In genomic region chr6:105545947-105546710, GRCh38 we compare ENCODE assay signal across 15 cellular contexts.
DNase-seq lines count a peak whose midpoint lies in the region; ATAC-seq and TF ChIP-seq lines count a peak whose summit lies in the region.
"Had no signal": no experiment of that assay in that cellular context is flagged by ENCODE, and none has a peak within 500 bp of the region (broad histone marks: within the 10 kb centered on the region; RNA-seq: fewer than 3 reads in every experiment).

No MANE protein-coding gene starts in this region.

- TF ChIP-seq CTCF in mammary epithelial cell (conservative IDR thresholded peaks at IDR 0.05 in 1 of 2, IDR thresholded peaks at IDR 0.05 in 1 of 2; ENCODE audit: extremely low read depth in 1 of 2, insufficient read depth in 1 of 2, low read depth in 1 of 2, low read length in 2 of 2): no peak
- TF ChIP-seq CTCF in mucosa of descending colon (IDR thresholded peaks at IDR 0.05): no peak
- no peak for TF ChIP-seq CTCF in esophagus muscularis mucosa (IDR thresholded peaks at IDR 0.05)

- H3K27me3 ChIP-seq in mammary epithelial cell (ENCODE audit: insufficient read depth, low read length) (no peaks in the 10 kb centered on the region), esophagus muscularis mucosa (no peaks in the 10 kb centered on the region)
- H3K27me3 ChIP-seq in effector memory CD4-positive, alpha-beta T cell (replicated peaks; ENCODE audit: control insufficient read depth, insufficient read depth, low read length, poor library complexity, severe bottlenecking): no peaks in the 10 kb centered on the region

- H3K79me2 ChIP-seq in mammary epithelial cell (ENCODE audit: insufficient read depth, low read length): no peaks in the 10 kb centered on the region

- H3K4me2 ChIP-seq in mammary epithelial cell (ENCODE audit: insufficient read depth, low read depth, low read length): no peak overlapping the region

- POLR2A ChIA-PET in HEK293T (lab: Yijun Ruan, JAX): no interaction called here

- H4K20me1 ChIP-seq in mammary epithelial cell (ENCODE audit: insufficient read depth, low read length): no peaks in the 10 kb centered on the region

- in situ Hi-C loops in mammary epithelial cell (cut with MboI; ENCODE audit: low sequenced_read_pairs in 2 of 2): no loop called here

- DNase-seq in AG20443 (ENCODE audit: low spot score) (peak; percentile 75), LHCN-M2 (ENCODE audit: low read depth) (peak; percentile 77), mammary epithelial cell (peak; percentile 39), mucosa of descending colon (no peak), esophagus muscularis mucosa (ENCODE audit: extremely low spot score) (no peak), HEK293T (ENCODE audit: extremely low spot score) (no peak), activated gamma-delta T cell treated with Interleukin-2 at 50 U/mL for 16 hours (no peak)
- DNase-seq in effector memory CD4-positive, alpha-beta T cell: no peak
- DNase-seq: activated CD4-positive, alpha-beta T cell treated with anti-CD3 and anti-CD28 coated beads for 1 hour; activated T-cell treated with anti-CD3 and anti-CD28 coated beads, Interleukin-2, amount 50 U/mL, for 4 hours; immature natural killer cell; NCI-H187; stimulated activated CD4-positive, alpha-beta T cell treated with anti-CD3 and anti-CD28 coated beads, Interleukin-2, amount 100 ng/mL, for 24 hours had no signal

- peak; percentile 86 for ATAC-seq in mucosa of descending colon
- ATAC-seq: activated T-cell treated with anti-CD3 and anti-CD28 coated beads, Interleukin-2, amount 50 U/mL, for 4 hours; K562; stimulated activated memory B cell treated with anti-CD40 and anti-IgM and Interleukin-4, amounts not matched to agents 10 μg/mL and 1 μg/mL and 100 μg/mL, for 72 hours had no signal

- no peaks in the 10 kb centered on the region for H3K36me3 ChIP-seq in mammary epithelial cell (ENCODE audit: insufficient read depth, low read length)
- H3K36me3 ChIP-seq in mucosa of descending colon (ENCODE audit: low read depth): no peaks in the 10 kb centered on the region
- no peaks in the 10 kb centered on the region for H3K36me3 ChIP-seq in esophagus muscularis mucosa
- no peaks in the 10 kb centered on the region for H3K36me3 ChIP-seq in effector memory CD4-positive, alpha-beta T cell (ENCODE audit: control insufficient read depth, insufficient read depth, low read length)

- no TSS peak for BruUV-seq in mammary epithelial cell (replicated peaks; lab: Mats Ljungman, UMichigan)

- WGBS in mammary epithelial cell (ENCODE audit: low coverage, missing lambda C conversion rate): 93% methylated on average over 11 of the region's 11 CpGs
- 60% methylated on average over 11 of the region's 11 CpGs for WGBS in esophagus muscularis mucosa

- H3K27ac ChIP-seq in mammary epithelial cell (ENCODE audit: insufficient read depth, low read depth, low read length): no peak overlapping the region
- no peak overlapping the region for H3K27ac ChIP-seq in esophagus muscularis mucosa (replicated peaks in 1 of 4)
- no peak overlapping the region for H3K27ac ChIP-seq in effector memory CD4-positive, alpha-beta T cell (ENCODE audit: insufficient read depth, low read length, poor library complexity, severe bottlenecking)

- H3K4me1 ChIP-seq in mammary epithelial cell (ENCODE audit: insufficient read depth, low read length) (no peaks in the 10 kb centered on the region), mucosa of descending colon (ENCODE audit: low read depth) (peaks cover 6% of the 10 kb centered on the region), esophagus muscularis mucosa (no peaks in the 10 kb centered on the region)
- H3K4me1 ChIP-seq in effector memory CD4-positive, alpha-beta T cell (ENCODE audit: control insufficient read depth, insufficient read depth, low read length, poor library complexity, severe bottlenecking): no peaks in the 10 kb centered on the region

- no peak for TF ChIP-seq POLR2A in esophagus muscularis mucosa (IDR thresholded peaks at IDR 0.05; ENCODE audit: low read depth)

- no peak for TF ChIP-seq EP300 in esophagus muscularis mucosa (IDR thresholded peaks at IDR 0.05)

- CTCF ChIA-PET in mammary epithelial cell (lab: Charles Lee; ENCODE audit: low non-redundant PET) (interaction anchor here (0.6 kb wide), 1 partner anchor 180 kb away, joined by 4 read pairs; no protein-coding TSS in a partner anchor), HEK293T (lab: Yijun Ruan, JAX) (interaction anchor here (0.7 kb wide), 1 partner anchor 50 kb away, joined by 7 read pairs; no protein-coding TSS in a partner anchor)

- no peaks in the 10 kb centered on the region for H3K9me3 ChIP-seq in mammary epithelial cell (replicated peaks; ENCODE audit: insufficient read depth, low read length)
- no peaks in the 10 kb centered on the region for H3K9me3 ChIP-seq in mucosa of descending colon
- H3K9me3 ChIP-seq in esophagus muscularis mucosa: no peaks in the 10 kb centered on the region
- no peaks in the 10 kb centered on the region for H3K9me3 ChIP-seq in effector memory CD4-positive, alpha-beta T cell (ENCODE audit: control insufficient read depth, low read length)

- H3K4me3 ChIP-seq in mammary epithelial cell (replicated peaks in 1 of 3; ENCODE audit: insufficient read depth in 1 of 3, low read depth in 2 of 3, low read length in 3 of 3): no peak overlapping the region
- H3K4me3 ChIP-seq in mucosa of descending colon: no peak overlapping the region
- H3K4me3 ChIP-seq in esophagus muscularis mucosa: no peak overlapping the region
- no peak overlapping the region for H3K4me3 ChIP-seq in effector memory CD4-positive, alpha-beta T cell (ENCODE audit: insufficient read depth, low read depth, low read length, poor library complexity, severe bottlenecking)
- H3K4me3 ChIP-seq: K562 had no signal

- dilution Hi-C loops in mammary epithelial cell (cut with HindIII; ENCODE audit: low sequenced_read_pairs): no loop called here

- H3K9ac ChIP-seq in mammary epithelial cell (ENCODE audit: insufficient read depth, low read length): no peak overlapping the region

- H2AFZ ChIP-seq in mammary epithelial cell (ENCODE audit: low read depth, low read length): peak overlapping the region; percentile 31

- intact Hi-C loops in mammary epithelial cell (cut with micrococcal nuclease) (no loop called here), mucosa of descending colon (cut with DNase I, micrococcal nuclease) (no loop called here), esophagus muscularis mucosa (cut with DNase I) (no loop called here)

TF ChIP-seq in HEK293T, 16 proteins besides CTCF, POLR2A, EP300 and RAD21:
- no peak for TF ChIP-seq FOXA1 (IDR thresholded peaks at IDR 0.05)
- TF ChIP-seq NFRKB (IDR thresholded peaks at IDR 0.05): no peak

Comparison
In these comparisons a context has a peak if more than half of its experiments do, and no peak if none do; other contexts are left out.
1. DNase-seq: peak in AG20443 (single experiment), LHCN-M2 (single experiment) and mammary epithelial cell (single experiment); none in mucosa of descending colon (0 of 3), esophagus muscularis mucosa (single experiment), HEK293T (single experiment), activated gamma-delta T cell treated with Interleukin-2 at 50 U/mL for 16 hours (single experiment) and effector memory CD4-positive, alpha-beta T cell (0 of 3).